17 cellular contexts compared by ENCODE assay signal in the genomic region with DNA sequence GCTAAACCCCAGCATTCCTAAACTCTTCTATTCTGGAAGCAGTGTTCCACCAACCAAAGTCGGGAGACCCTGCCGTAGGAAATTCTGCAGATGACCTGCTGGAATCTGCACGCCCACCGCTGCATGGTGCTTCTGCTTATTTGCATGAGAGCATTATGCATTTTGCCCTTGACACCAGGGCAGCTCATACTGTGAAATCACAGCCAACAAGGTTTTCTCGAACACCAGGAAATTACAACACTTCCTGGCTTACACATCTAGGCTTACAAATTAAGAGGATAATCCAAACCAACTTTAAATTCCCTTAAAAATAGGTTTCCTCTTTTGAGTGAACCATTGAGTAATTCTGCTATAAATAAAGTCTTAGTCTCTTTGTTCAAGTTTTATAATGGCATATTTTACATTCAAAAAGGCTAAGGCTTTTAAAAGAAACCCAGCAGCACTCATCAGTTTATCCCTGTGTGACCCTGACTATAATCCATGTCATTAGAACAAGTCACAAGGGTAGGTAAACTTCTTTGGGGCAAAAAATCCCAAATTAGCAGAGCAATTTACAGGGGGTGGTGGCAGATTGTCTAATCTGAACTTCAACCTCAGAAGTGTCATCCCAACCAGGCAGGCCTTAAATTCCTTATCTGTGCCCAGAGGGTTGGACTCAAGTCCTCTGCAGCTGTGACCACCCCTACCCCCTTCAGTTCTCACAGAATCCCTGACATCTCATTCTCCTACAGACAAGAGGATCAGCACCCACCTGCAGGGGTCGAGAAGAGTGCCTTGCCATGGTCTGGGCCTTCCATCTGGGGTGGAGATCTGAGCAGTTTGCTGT. TPM values are rescaled to one million over a fixed set of nuclear protein-coding genes. Genes with fewer than 3 reads are reported as not detected.
DNase-seq lines count a peak whose midpoint lies in the region; ATAC-seq and TF ChIP-seq lines count a peak whose summit lies in the region.
"Had no signal": no experiment of that assay in that cellular context is flagged by ENCODE, and none has a peak within 500 bp of the region (broad histone marks: within the 10 kb centered on the region; RNA-seq: fewer than 3 reads in every experiment).

No MANE protein-coding gene starts in this region.

- peak overlapping the region in 1 of 10 experiments; percentile 13; a peak in 1 of 20 replicates for H3K4me3 ChIP-seq in BLaER1 treated with 17β-estradiol and CSF1 and Interleukin-3, amounts not matched to agents 10 nM and 100 nM
- H3K4me3 ChIP-seq in MG63 (no peak overlapping the region), choroid plexus epithelial cell (ENCODE audit: low read depth, low read length) (no peak overlapping the region), left lung (no peak overlapping the region), testis (no peak overlapping the region)
- H3K4me3 ChIP-seq: K562, thoracic aorta had no signal

- TF ChIP-seq CTCF in choroid plexus epithelial cell (conservative IDR thresholded peaks at IDR 0.05; ENCODE audit: low read depth, low read length) (no peak), left lung (IDR thresholded peaks at IDR 0.05) (no peak), testis (IDR thresholded peaks at IDR 0.05) (no peak)

- WGBS in testis, 2 donors: 82 to 87% methylated on average over 6 of the region's 6 CpGs

- intact Hi-C loops in left lung (cut with DNase I): no loop called here
- intact Hi-C loops in testis (cut with DNase I; ENCODE audit: low total_unique reads): no loop called here

- H3K36me3 ChIP-seq in BLaER1 treated with 17β-estradiol and CSF1 and Interleukin-3, amounts not matched to agents 10 nM and 100 nM: no peaks in the 10 kb centered on the region
- H3K36me3 ChIP-seq in MG63 (no peaks in the 10 kb centered on the region), left lung (no peaks in the 10 kb centered on the region), testis (ENCODE audit: low read depth, missing control alignments) (no peaks in the 10 kb centered on the region)
- H3K36me3 ChIP-seq: neutrophil, thoracic aorta had no signal

- TF ChIP-seq POLR2A in testis (IDR thresholded peaks at IDR 0.05): no peak

- peaks cover 0 to 44% (median 27%) of the 10 kb centered on the region in 10 experiments; a peak in 15 of 20 replicates for H3K4me1 ChIP-seq in BLaER1 treated with 17β-estradiol and CSF1 and Interleukin-3, amounts not matched to agents 10 nM and 100 nM
- H3K4me1 ChIP-seq in left lung: peaks cover 0 to 29% of the 10 kb centered on the region in 2 donors
- H3K4me1 ChIP-seq in testis: no peaks in the 10 kb centered on the region

- peaks cover 4 to 30% (median 15%) of the 10 kb centered on the region in 11 experiments; a peak in 18 of 22 replicates for H3K9me3 ChIP-seq in BLaER1 treated with 17β-estradiol and CSF1 and Interleukin-3, amounts not matched to agents 10 nM and 100 nM (replicated peaks in 1 of 11)
- H3K9me3 ChIP-seq in MG63: no peaks in the 10 kb centered on the region
- no peaks in the 10 kb centered on the region for H3K9me3 ChIP-seq in left lung
- no peaks in the 10 kb centered on the region for H3K9me3 ChIP-seq in testis
- H3K9me3 ChIP-seq: neutrophil, thoracic aorta had no signal

- DNase-seq in MG63 (peak; percentile 12), choroid plexus epithelial cell (ENCODE audit: low read depth) (peak; percentile 77), left lung (no peak), testis (no peak), NCI-H446 (lab: John Stamatoyannopoulos, UW) (no peak)
- DNase-seq: activated naive CD8-positive, alpha-beta T cell treated with anti-CD3 and anti-CD28 coated beads, Interleukin-2, amount 10 ng/mL, durations not matched to agents 7 days and 5 days; DMS79 treated with DMSO at 0.1 percent for 48 hours; NCI-H1417; SW 1271 had no signal

- H3K27ac ChIP-seq in BLaER1 treated with 17β-estradiol and CSF1 and Interleukin-3, amounts not matched to agents 10 nM and 100 nM: peak overlapping the region in 10 of 11 experiments; percentile 36 to 76 (median 64); a peak in 18 of 22 replicates
- H3K27ac ChIP-seq in left lung (no peak overlapping the region), testis (no peak overlapping the region)
- H3K27ac ChIP-seq: epithelial cell of prostate, neutrophil, thoracic aorta had no signal

- H4K20me1 ChIP-seq in BLaER1 treated with 17β-estradiol and CSF1 and Interleukin-3, amounts not matched to agents 10 nM and 100 nM: no peaks in the 10 kb centered on the region

- ATAC-seq in left lung (peak; percentile 52), HG02610 (IDR thresholded peaks at IDR 0.05; ENCODE audit: unreplicated experiment) (no peak), GM21526 (IDR thresholded peaks at IDR 0.05; ENCODE audit: low FRiP score, unreplicated experiment) (no peak)
- ATAC-seq: K562 had no signal

- H3K27me3 ChIP-seq in BLaER1 treated with 17β-estradiol and CSF1 and Interleukin-3, amounts not matched to agents 10 nM and 100 nM: no peaks in the 10 kb centered on the region
- H3K27me3 ChIP-seq in MG63 (no peaks in the 10 kb centered on the region), left lung (no peaks in the 10 kb centered on the region), testis (no peaks in the 10 kb centered on the region)
- H3K27me3 ChIP-seq: neutrophil had no signal

- H3K9ac ChIP-seq in BLaER1 treated with 17β-estradiol and CSF1 and Interleukin-3, amounts not matched to agents 10 nM and 100 nM: peak overlapping the region in 5 of 11 experiments; percentile 18 to 59 (median 31); a peak in 8 of 22 replicates

- H3K4me2 ChIP-seq in BLaER1 treated with 17β-estradiol and CSF1 and Interleukin-3, amounts not matched to agents 10 nM and 100 nM: peak overlapping the region in 8 of 11 experiments; percentile 33 to 80 (median 71); a peak in 15 of 22 replicates

RNA-seq across cellular contexts. Expression of gene RBP1, which starts 33.5 kb away (rescaled TPM):
- total RNA-seq in MG63 (2014; rRNA removed; shearing (Covaris generic); ENCODE audit: low replicate concordance): 1.8 TPM in 1 of 2 replicates, not detected in the other
- 10 to 100 TPM; 14.1 to 27.6 TPM for total RNA-seq in left lung
- total RNA-seq in testis: 10 to 100 TPM; 84.6 to 91.6 TPM
- 168 TPM for polyA plus RNA-seq in testis (ENCODE audit: insufficient read depth, low read depth, low replicate concordance)
- total RNA-seq: activated naive CD8-positive, alpha-beta T cell treated with anti-CD3 and anti-CD28 coated beads, Interleukin-2, amount 10 ng/mL, durations not matched to agents 7 days and 5 days; activated T-helper 1 cell treated with anti-CD3 and anti-CD28 coated beads, Interleukin-12 subunit alpha, Interleukin-12 subunit beta, Interleukin-2, Interleukin-4 antibody, amounts not matched to agents 30 ng/mL and 10 ng/mL and 1 ng/mL, durations not matched to agents 14 hours and 24 hours and 36 hours had no signal

Comparison
In these comparisons a context has a peak if more than half of its experiments do, and no peak if none do; other contexts are left out.
1. H3K27ac ChIP-seq: peak in BLaER1 treated with 17β-estradiol and CSF1 and Interleukin-3, amounts not matched to agents 10 nM and 100 nM (10 of 11); none in left lung (0 of 2) and testis (0 of 2).
2. DNase-seq: peak in MG63 (single experiment) and choroid plexus epithelial cell (single experiment); none in left lung (0 of 2), testis (single experiment) and NCI-H446 (0 of 2).